8 cellular contexts compared by ENCODE assay signal in genomic region chr7:142338633-142339501, GRCh38.
DNase-seq lines count a peak whose midpoint lies in the region; ATAC-seq and TF ChIP-seq lines count a peak whose summit lies in the region.

No MANE protein-coding gene starts in this region.

- DNase-seq in heart right ventricle (peak in 1 of 2 donors; percentile 33), heart left ventricle (no peak), NT2/D1 (ENCODE audit: low read depth, low spot score) (peak; percentile 43), fibroblast of mammary gland (ENCODE audit: low read depth) (peak; percentile 47), type B pancreatic cell (ENCODE audit: extremely low spot score, unreplicated experiment) (no peak), stomach (no peak), coronary artery (ENCODE audit: low spot score) (no peak), left lung (no peak)

- H3K36me3 Mint-ChIP-seq in type B pancreatic cell = no peaks in the 10 kb centered on the region

- TF ChIP-seq POLR2A in heart left ventricle (IDR thresholded peaks at IDR 0.05) (no peak), stomach (IDR thresholded peaks at IDR 0.05) (no peak)

- no peak overlapping the region for H3K27ac Mint-ChIP-seq in type B pancreatic cell

- no peak overlapping the region for H3K4me3 Mint-ChIP-seq in type B pancreatic cell

- TF ChIP-seq EP300 in stomach (IDR thresholded peaks at IDR 0.05) = no peak

- peaks cover 7% of the 10 kb centered on the region for H3K27me3 Mint-ChIP-seq in type B pancreatic cell

- no peak overlapping the region for H3K27ac ChIP-seq in heart right ventricle
- no peak overlapping the region for H3K27ac ChIP-seq in heart left ventricle
- no peak overlapping the region for H3K27ac ChIP-seq in stomach
- H3K27ac ChIP-seq in coronary artery = no peak overlapping the region
- H3K27ac ChIP-seq in left lung = no peak overlapping the region

- WGBS in heart right ventricle, 2 donors = 34 to 40% methylated on average over 6 of the region's 6 CpGs
- WGBS in heart left ventricle, 4 donors = 34 to 42% (median 39%) methylated on average over 6 of the region's 6 CpGs
- WGBS in stomach, 5 donors = 51 to 73% (median 63%) methylated on average over 3 to 6 of the region's 6 CpGs

- H3K36me3 ChIP-seq in heart right ventricle (no peaks in the 10 kb centered on the region), heart left ventricle (no peaks in the 10 kb centered on the region), NT2/D1 (ENCODE audit: insufficient read depth, insufficient read length, low read length) (no peaks in the 10 kb centered on the region), stomach (no peaks in the 10 kb centered on the region), left lung (no peaks in the 10 kb centered on the region)

- peak in 5 of 9 donors; percentile 14 to 29 (median 15) for TF ChIP-seq CTCF in heart right ventricle (IDR thresholded peaks at IDR 0.05)
- TF ChIP-seq CTCF in heart left ventricle (IDR thresholded peaks at IDR 0.05) = peak in 3 of 12 donors; percentile 23 to 27 (median 25)
- peak; percentile 47 for TF ChIP-seq CTCF in fibroblast of mammary gland (conservative IDR thresholded peaks at IDR 0.05; ENCODE audit: control insufficient read depth, insufficient read depth, low read depth, low read length)
- peak; percentile 42 for TF ChIP-seq CTCF in type B pancreatic cell (conservative IDR thresholded peaks at IDR 0.05)
- no peak for TF ChIP-seq CTCF in stomach (IDR thresholded peaks at IDR 0.05)
- TF ChIP-seq CTCF in coronary artery (IDR thresholded peaks at IDR 0.05) = no peak
- TF ChIP-seq CTCF in left lung (IDR thresholded peaks at IDR 0.05) = no peak

- H3K27me3 ChIP-seq in heart right ventricle (peaks cover 0 to 8% (median 3%) of the 10 kb centered on the region in 7 donors), heart left ventricle (peaks cover 0 to 21% (median 0%) of the 10 kb centered on the region in 9 donors), NT2/D1 (ENCODE audit: insufficient read depth, insufficient read length) (no peaks in the 10 kb centered on the region), stomach (peaks cover 0 to 14% (median 0%) of the 10 kb centered on the region in 3 donors), left lung (no peaks in the 10 kb centered on the region)

- H3K4me3 ChIP-seq in heart right ventricle (no peak overlapping the region), heart left ventricle (no peak overlapping the region), NT2/D1 (ENCODE audit: insufficient read length, low read depth) (no peak overlapping the region), fibroblast of mammary gland (ENCODE audit: control insufficient read depth, low read depth, low read length) (no peak overlapping the region), stomach (no peak overlapping the region), coronary artery (no peak overlapping the region), left lung (no peak overlapping the region)

- no peak overlapping the region for H3K9ac ChIP-seq in NT2/D1 (ENCODE audit: insufficient read length, low read depth)

- intact Hi-C loops in heart right ventricle (cut with DNase I) = no loop called here
- intact Hi-C loops in heart left ventricle (cut with DNase I) = no loop called here
- intact Hi-C loops in stomach (cut with DNase I; ENCODE audit: low total_unique reads) = no loop called here
- intact Hi-C loops in left lung (cut with DNase I) = no loop called here

- H3K4me1 ChIP-seq in heart right ventricle (no peaks in the 10 kb centered on the region), heart left ventricle (no peaks in the 10 kb centered on the region), NT2/D1 (ENCODE audit: insufficient read depth, insufficient read length) (no peaks in the 10 kb centered on the region), stomach (no peaks in the 10 kb centered on the region), left lung (no peaks in the 10 kb centered on the region)

- H3K4me1 Mint-ChIP-seq in type B pancreatic cell (ENCODE audit: unreplicated experiment) = no peaks in the 10 kb centered on the region

- ATAC-seq in heart right ventricle = peak in 4 of 8 donors; percentile 38 to 54 (median 42)
- ATAC-seq in heart left ventricle = no peak
- ATAC-seq in left lung = no peak

- H3K9me3 ChIP-seq in heart right ventricle (no peaks in the 10 kb centered on the region), heart left ventricle (no peaks in the 10 kb centered on the region), NT2/D1 (ENCODE audit: insufficient read depth, low read length) (no peaks in the 10 kb centered on the region), stomach (no peaks in the 10 kb centered on the region), left lung (no peaks in the 10 kb centered on the region)

- H3K9me3 Mint-ChIP-seq in type B pancreatic cell = no peaks in the 10 kb centered on the region

Comparison
In these comparisons a context has a peak if more than half of its experiments do, and no peak if none do; other contexts are left out.
1. DNase-seq: peak in NT2/D1 (single experiment) and fibroblast of mammary gland (single experiment); none in heart left ventricle (0 of 5), type B pancreatic cell (single experiment), stomach (single experiment), coronary artery (single experiment) and left lung (0 of 2).
2. CTCF ChIP-seq: peak in heart right ventricle (5 of 9), fibroblast of mammary gland (single experiment) and type B pancreatic cell (single experiment); none in stomach (0 of 7), coronary artery (single experiment) and left lung (0 of 2).